Comparison of ENCODE assay signal across 26 cellular contexts in genomic region chr2:8647462-8647857, GRCh38.
"Had no signal": no experiment of that assay in that cellular context is flagged by ENCODE, and none has a peak within 500 bp of the region (broad histone marks: within the 10 kb centered on the region; RNA-seq: fewer than 3 reads in every experiment).

No MANE protein-coding gene starts in this region.

- H3K4me1 Mint-ChIP-seq: endodermal cell; memory B cell; stimulated activated memory B cell treated with anti-CD40 and anti-IgM and Interleukin-4, amounts not matched to agents 10 μg/mL and 1 μg/mL and 100 μg/mL, for 72 hours had no signal

- FAIRE-seq: keratinocyte, urothelium cell line had no signal

- H3K27me3 ChIP-seq: colonic mucosa, gastrocnemius medialis, spleen, testis, tibial artery had no signal

- H3K36me3 Mint-ChIP-seq: memory B cell; stimulated activated memory B cell treated with anti-CD40 and anti-IgM and Interleukin-4, amounts not matched to agents 10 μg/mL and 1 μg/mL and 100 μg/mL, for 72 hours; type B pancreatic cell had no signal

- H3K27ac ChIP-seq: colonic mucosa, epithelial cell of prostate, gastrocnemius medialis, psoas muscle, skin epidermis, spleen, testis, tibial artery had no signal

- H3K4me1 ChIP-seq: colonic mucosa, gastrocnemius medialis, psoas muscle, testis, tibial artery had no signal

- H3K9me3 ChIP-seq: colonic mucosa, gastrocnemius medialis, psoas muscle, testis, tibial artery had no signal

- H3K27ac Mint-ChIP-seq: dendritic cell treated with granulocyte-macrophage colony-stimulating factor and Interleukin-4, amounts not matched to agents 40 ng/mL and 50 ng/mL, for 4 days; endodermal cell; memory B cell; nephron progenitor cell; stimulated activated memory B cell treated with anti-CD40 and anti-IgM and Interleukin-4, amounts not matched to agents 10 μg/mL and 1 μg/mL and 100 μg/mL, for 72 hours; type B pancreatic cell had no signal

- H3K36me3 ChIP-seq: colonic mucosa, gastrocnemius medialis, spleen, tibial artery had no signal

- H3K9me3 Mint-ChIP-seq: endodermal cell had no signal

- ATAC-seq: esophagus mucosa; gastrocnemius medialis; left ventricle myocardium superior; psoas muscle; right cardiac atrium; stimulated activated memory B cell treated with anti-CD40 and anti-IgM and Interleukin-4, amounts not matched to agents 10 μg/mL and 1 μg/mL and 100 μg/mL, for 72 hours; stimulated activated naive CD8-positive, alpha-beta T cell treated with anti-CD3 and anti-CD28 coated beads, Interleukin-15, Interleukin-2, amounts not matched to agents 100 U/mL and 50 U/mL, for 24 hours had no signal

- DNase-seq: colonic mucosa; effector CD8-positive, alpha-beta T cell; endodermal cell; foreskin fibroblast; gastrocnemius medialis; head of caudate nucleus; left ventricle myocardium superior; nephron progenitor cell; psoas muscle; right cardiac atrium; stimulated activated CD4-positive, alpha-beta T cell treated with anti-CD3 and anti-CD28 coated beads, Interleukin-4, amount 100 ng/mL, for 4 hours; stimulated activated naive CD8-positive, alpha-beta T cell treated with anti-CD3 and anti-CD28 coated beads, Interleukin-15, Interleukin-2, amounts not matched to agents 100 U/mL and 50 U/mL, for 24 hours; substantia nigra; testis; tibial artery had no signal

- H3K4me3 Mint-ChIP-seq: dendritic cell treated with granulocyte-macrophage colony-stimulating factor and Interleukin-4, amounts not matched to agents 40 ng/mL and 50 ng/mL, for 4 days; endodermal cell; memory B cell; nephron progenitor cell; stimulated activated memory B cell treated with anti-CD40 and anti-IgM and Interleukin-4, amounts not matched to agents 10 μg/mL and 1 μg/mL and 100 μg/mL, for 72 hours; type B pancreatic cell had no signal

- H3K4me3 ChIP-seq: colonic mucosa, gastrocnemius medialis, lung, psoas muscle, skin epidermis, spleen, testis, tibial artery had no signal

- H3K27me3 Mint-ChIP-seq: dendritic cell treated with granulocyte-macrophage colony-stimulating factor and Interleukin-4, amounts not matched to agents 40 ng/mL and 50 ng/mL, for 4 days; memory B cell; type B pancreatic cell had no signal
